In the genomic region with DNA sequence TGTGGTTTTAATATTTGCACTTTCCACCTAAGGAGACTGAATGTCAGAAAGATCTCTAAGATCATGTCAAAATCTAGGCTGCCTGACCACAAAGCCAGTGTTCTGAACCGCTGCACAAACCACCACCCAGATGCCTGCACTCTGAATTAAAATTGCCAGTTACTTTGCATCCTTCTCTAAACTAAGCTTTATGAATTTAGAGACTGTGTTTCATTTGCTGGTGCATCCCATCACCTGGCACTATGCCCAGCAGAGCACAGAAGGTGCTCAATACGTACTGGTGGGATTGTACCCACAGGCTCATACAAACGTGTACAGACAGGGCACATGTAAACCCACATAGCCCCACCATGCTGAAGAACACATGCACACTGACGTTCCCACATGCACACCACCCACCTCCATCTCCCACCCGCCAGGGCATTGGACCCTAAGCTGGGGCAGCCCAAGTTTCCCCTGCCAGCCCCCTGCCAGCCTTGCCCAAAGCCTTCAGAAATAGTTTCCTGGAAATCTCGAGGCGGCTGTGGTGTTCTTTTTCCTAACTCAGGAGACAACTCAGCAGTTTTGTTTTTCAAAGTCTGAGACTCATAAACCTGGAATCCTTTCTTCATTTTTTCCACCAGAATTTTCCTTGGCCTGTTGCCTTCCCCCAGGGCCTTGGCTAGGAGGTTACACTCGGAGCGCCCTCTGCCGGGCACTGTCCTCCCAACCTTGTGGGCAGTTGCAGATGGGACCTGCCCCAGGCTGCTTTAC, we compare ENCODE assay signal across 7 cellular contexts. TPM values are rescaled to one million over a fixed set of nuclear protein-coding genes. Genes with fewer than 3 reads are reported as not detected.
A peak's percentile ranks its signal among the peaks of the same experiment; 100 is the strongest.
DNase-seq lines count a peak whose midpoint lies in the region; ATAC-seq and TF ChIP-seq lines count a peak whose summit lies in the region.

No MANE protein-coding gene starts in this region.

- H3K36me3 Mint-ChIP-seq in activated CD4-positive, alpha-beta memory T cell treated with anti-CD3 and anti-CD28 coated beads, Interleukin-2, amount 10 ng/mL, durations not matched to agents 7 days and 5 days (ENCODE audit: low read depth) = no peaks in the 10 kb centered on the region

- TF ChIP-seq CTCF in dorsolateral prefrontal cortex (IDR thresholded peaks at IDR 0.05 in 54 of 56, conservative IDR thresholded peaks at IDR 0.05 in 2 of 56; ENCODE audit: low read depth in 1 of 56, partially characterized antibody in 56 of 56) (peak; percentile 72 to 97 (median 92)), lung (IDR thresholded peaks at IDR 0.05; ENCODE audit: control extremely low read depth, extremely low read depth) (peak; percentile 78)

- POLR2A ChIA-PET in activated CD4-positive, alpha-beta memory T cell treated with anti-CD3 and anti-CD28 coated beads, Interleukin-2, amount 10 ng/mL, durations not matched to agents 7 days and 5 days (lab: Charles Lee) = interaction anchor here (0.8 to 26.0 kb wide), 8 partner anchors 10 to 143 kb away, joined by 3 to 1205 read pairs (median 32); partner anchors contain the start of genes FBXW2, PHF19, PSMD5 and TRAF1

- peak overlapping the region; percentile 57 to 95 (median 88) for H3K27ac ChIP-seq in dorsolateral prefrontal cortex
- peak overlapping the region; percentile 52 to 71 for H3K27ac ChIP-seq in lung (ENCODE audit: low read depth in 1 of 2, low read length in 1 of 2)

- peaks cover 0 to 21% of the 10 kb centered on the region in 2 donors for H3K4me1 ChIP-seq in lung (ENCODE audit: control insufficient read depth in 2 of 2, insufficient read depth in 2 of 2, low read length in 2 of 2)

- H3K9me3 Mint-ChIP-seq in activated CD4-positive, alpha-beta memory T cell treated with anti-CD3 and anti-CD28 coated beads, Interleukin-2, amount 10 ng/mL, durations not matched to agents 7 days and 5 days = no peaks in the 10 kb centered on the region

- peaks cover 59% of the 10 kb centered on the region for H3K4me1 Mint-ChIP-seq in activated CD4-positive, alpha-beta memory T cell treated with anti-CD3 and anti-CD28 coated beads, Interleukin-2, amount 10 ng/mL, durations not matched to agents 7 days and 5 days

- CTCF ChIA-PET in activated CD4-positive, alpha-beta memory T cell treated with anti-CD3 and anti-CD28 coated beads, Interleukin-2, amount 10 ng/mL, durations not matched to agents 7 days and 5 days (lab: Charles Lee) = interaction anchor here (0.6 to 8.0 kb wide), 28 partner anchors 11 to 218 kb away, joined by 3 to 66 read pairs (median 4); partner anchors contain the start of genes FBXW2 and PSMD5

- no peaks in the 10 kb centered on the region for H3K36me3 ChIP-seq in lung (ENCODE audit: control insufficient read depth in 2 of 2, insufficient read depth in 2 of 2, low read length in 2 of 2)

- intact Hi-C loops in dorsolateral prefrontal cortex (cut with DNase I) = loop anchor here (2.0 to 5.0 kb wide), 5 partner anchors 59 to 319 kb away; partner anchors contain the start of gene PHF19 (in 1 of the 2)

- peaks cover 7% of the 10 kb centered on the region for H3K27me3 Mint-ChIP-seq in activated CD4-positive, alpha-beta memory T cell treated with anti-CD3 and anti-CD28 coated beads, Interleukin-2, amount 10 ng/mL, durations not matched to agents 7 days and 5 days

- peak; percentile 95 for DNase-seq in NCI-H82 (lab: John Stamatoyannopoulos, UW)
- DNase-seq in activated CD4-positive, alpha-beta memory T cell treated with anti-CD3 and anti-CD28 coated beads, Interleukin-2, amount 10 ng/mL, durations not matched to agents 7 days and 5 days = peak; percentile 89
- peak; percentile 87 to 93 (median 90) for DNase-seq in dorsolateral prefrontal cortex
- peak; percentile 91 for DNase-seq in lung (ENCODE audit: low spot score)
- DNase-seq in stimulated activated CD4-positive, alpha-beta T cell treated with anti-CD3 and anti-CD28 coated beads, TNF-alpha, amount 100 ng/mL, for 4 hours (ENCODE audit: low read depth in 3 of 3) = peak; percentile 77 to 93 (median 86)

- peak overlapping the region; percentile 51 for H3K4me3 Mint-ChIP-seq in activated CD4-positive, alpha-beta memory T cell treated with anti-CD3 and anti-CD28 coated beads, Interleukin-2, amount 10 ng/mL, durations not matched to agents 7 days and 5 days

- H3K4me3 ChIP-seq in dorsolateral prefrontal cortex = peak overlapping the region in 10 of 59 donors; percentile 0 to 25 (median 14)
- H3K4me3 ChIP-seq in lung = no peak overlapping the region

- peak overlapping the region; percentile 76 for H3K27ac Mint-ChIP-seq in activated CD4-positive, alpha-beta memory T cell treated with anti-CD3 and anti-CD28 coated beads, Interleukin-2, amount 10 ng/mL, durations not matched to agents 7 days and 5 days

- no peaks in the 10 kb centered on the region for H3K9me3 ChIP-seq in lung (ENCODE audit: control insufficient read depth in 2 of 2, insufficient read depth in 1 of 2, low read length in 1 of 2)

- no peaks in the 10 kb centered on the region for H3K27me3 ChIP-seq in dorsolateral prefrontal cortex
- H3K27me3 ChIP-seq in lung (ENCODE audit: control insufficient read depth, insufficient read depth) = no peaks in the 10 kb centered on the region

- 10 to 12% methylated on average over 10 of the region's 10 CpGs for WGBS in lung, 2 donors

- ATAC-seq in GM18498 (IDR thresholded peaks at IDR 0.05; ENCODE audit: unreplicated experiment) (peak; percentile 45), HG03520 (IDR thresholded peaks at IDR 0.05; ENCODE audit: unreplicated experiment) (peak; percentile 39), lung (ENCODE audit: insufficient read depth, low FRiP score) (peak; percentile 89)

RNA-seq across cellular contexts. Expression of gene TRAF1, which starts 9.6 kb away (rescaled TPM):
- total RNA-seq in activated CD4-positive, alpha-beta memory T cell treated with anti-CD3 and anti-CD28 coated beads, Interleukin-2, amount 10 ng/mL, durations not matched to agents 7 days and 5 days = 10 to 100 TPM; 73.6 to 74.3 TPM
- total RNA-seq in dorsolateral prefrontal cortex = 10 to 100 TPM in 57 of 120 experiments, 1 to 10 TPM in 63; 3.8 to 25.3 (median 9.8) TPM
- 1 to 10 TPM; 5.8 to 6.4 TPM for total RNA-seq in lung
- 10 to 100 TPM in 1 of 2 donors, 1 to 10 TPM in 1; 3.9 to 23.1 TPM for polyA plus RNA-seq in lung

RNA-seq across cellular contexts. Expression of gene PHF19, which starts 59.2 kb away (rescaled TPM):
- total RNA-seq in activated CD4-positive, alpha-beta memory T cell treated with anti-CD3 and anti-CD28 coated beads, Interleukin-2, amount 10 ng/mL, durations not matched to agents 7 days and 5 days = 100 to 1,000 TPM; 229 TPM
- total RNA-seq in dorsolateral prefrontal cortex (100 to 1,000 TPM in 2 of 120 experiments, 10 to 100 TPM in 118; 18.7 to 119 (median 39.5) TPM), lung (10 to 100 TPM; 21.8 to 25.1 TPM)
- 10 to 100 TPM; 20.3 to 21.6 TPM for polyA plus RNA-seq in lung

Comparison
In these comparisons a context has a peak if more than half of its experiments do, and no peak if none do; other contexts are left out.
1. ATAC-seq: peak in every context shown above with its lines; median percentile 89 in lung; 45 in GM18498; 39 in HG03520.